Comparison of ENCODE assay signal across 1 cellular context in the genomic region with DNA sequence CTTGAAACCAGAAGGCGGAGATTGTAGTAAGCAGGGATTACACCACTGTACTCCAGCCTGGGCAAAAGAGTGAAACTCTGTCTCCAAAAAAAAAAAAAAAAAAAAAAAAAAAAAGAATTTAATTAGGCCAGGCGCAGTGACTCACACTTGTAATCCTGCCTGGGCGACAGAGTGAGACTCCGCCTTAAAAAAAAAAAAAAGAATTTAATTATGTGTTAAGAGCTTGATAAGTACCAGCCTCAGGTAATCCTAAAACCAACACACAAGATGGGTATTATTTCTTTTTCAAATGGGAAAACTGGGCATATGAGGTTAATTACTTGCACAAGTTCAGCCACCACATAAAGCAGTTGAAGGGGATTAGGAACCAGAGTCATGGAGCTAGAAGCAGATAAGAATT.
A peak's percentile ranks its signal among the peaks of the same experiment; 100 is the strongest.
TF ChIP-seq lines count a peak whose summit lies in the region.

No MANE protein-coding gene starts in this region.

TF ChIP-seq in HCT116, 20 proteins besides CTCF, POLR2A, EP300 and RAD21:
- TF ChIP-seq SP1 (IDR thresholded peaks at IDR 0.05; ENCODE audit: low read depth) (no peak), JUND (IDR thresholded peaks at IDR 0.05) (no peak), FOSL1 (IDR thresholded peaks at IDR 0.05; ENCODE audit: low read depth) (peak; percentile 25; the same call in 1 of the 2 replicates)
- TF ChIP-seq, protein P1, sequence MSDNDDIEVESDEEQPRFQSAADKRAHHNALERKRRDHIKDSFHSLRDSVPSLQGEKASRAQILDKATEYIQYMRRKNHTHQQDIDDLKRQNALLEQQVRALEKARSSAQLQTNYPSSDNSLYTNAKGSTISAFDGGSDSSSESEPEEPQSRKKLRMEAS (IDR thresholded peaks at IDR 0.05), result no peak
